Comparison of ENCODE assay signal across 19 cellular contexts in genomic region chr16:88072571-88073001, GRCh38.
"Had no signal": no experiment of that assay in that cellular context is flagged by ENCODE, and none has a peak within 500 bp of the region (broad histone marks: within the 10 kb centered on the region; RNA-seq: fewer than 3 reads in every experiment).

No MANE protein-coding gene starts in this region.

- H3K36me3 ChIP-seq: breast epithelium, colonic mucosa had no signal

- FAIRE-seq: frontal cortex, islet of Langerhans had no signal

- H2AFZ ChIP-seq: parathyroid adenoma had no signal

- ATAC-seq: activated CD8-positive, alpha-beta T cell treated with anti-CD3 and anti-CD28 coated beads for 36 hours; naive thymus-derived CD8-positive, alpha-beta T cell; stimulated activated naive CD8-positive, alpha-beta T cell treated with anti-CD3 and anti-CD28 coated beads, Interleukin-15, Interleukin-2, amounts not matched to agents 100 U/mL and 50 U/mL, for 24 hours had no signal

- H3K9me3 ChIP-seq: breast epithelium, colonic mucosa, right atrium auricular region, testis, transverse colon had no signal

- DNase-seq: activated B cell treated with CpG ODN at 0.5 μM for 24 hours; activated CD4-positive, alpha-beta T cell treated with anti-CD3 and anti-CD28 coated beads, Interleukin-2, amount 50 U/mL, for 1 hour; activated CD8-positive, alpha-beta T cell treated with anti-CD3 and anti-CD28 coated beads for 36 hours; activated T-cell treated with anti-CD3 and anti-CD28 coated beads, Interleukin-2, amount 50 U/mL, for 48 hours; colonic mucosa; effector memory CD4-positive, alpha-beta T cell; midbrain; naive thymus-derived CD8-positive, alpha-beta T cell; occipital lobe; stimulated activated CD4-positive, alpha-beta T cell treated with anti-CD3 and anti-CD28 coated beads, Interleukin-12 subunit alpha, Interleukin-12 subunit beta, amount 100 ng/mL, for 4 hours; stimulated activated CD4-positive, alpha-beta T cell treated with anti-CD3 and anti-CD28 coated beads, Interleukin-4, amount 100 ng/mL, for 1 hour; stimulated activated naive CD8-positive, alpha-beta T cell treated with anti-CD3 and anti-CD28 coated beads, Interleukin-15, Interleukin-2, amounts not matched to agents 100 U/mL and 50 U/mL, for 24 hours; testis; transverse colon had no signal

- H3K27ac ChIP-seq: breast epithelium, colonic mucosa, parathyroid adenoma, right atrium auricular region, testis, transverse colon had no signal

- H3K9ac ChIP-seq: parathyroid adenoma had no signal

- H3K27me3 ChIP-seq: breast epithelium, colonic mucosa, right atrium auricular region, testis, transverse colon had no signal

- H3K4me3 ChIP-seq: breast epithelium, colonic mucosa, right atrium auricular region, testis, transverse colon had no signal

- H3K4me1 ChIP-seq: breast epithelium, colonic mucosa, parathyroid adenoma, testis, transverse colon had no signal
